Comparison of ENCODE assay signal across 22 cellular contexts in the genomic region with DNA sequence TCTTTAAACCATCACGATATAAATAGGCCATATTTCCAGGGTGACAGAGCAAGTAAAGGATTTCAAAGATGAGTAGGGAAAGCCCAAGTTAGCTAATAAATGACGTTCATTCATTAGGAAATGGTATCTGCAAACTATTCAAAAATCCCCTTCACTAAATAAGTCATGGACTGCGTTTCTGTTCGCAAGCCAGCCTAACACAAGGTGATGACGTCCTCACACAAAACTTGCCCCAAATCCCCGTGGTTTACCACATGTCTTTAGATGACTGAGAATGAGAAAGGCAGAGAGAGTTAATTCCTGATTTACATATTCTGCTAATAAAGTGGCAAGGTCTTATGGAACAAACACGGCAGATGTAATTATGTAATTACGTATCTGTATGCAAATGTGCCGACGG.
A peak's percentile ranks its signal among the peaks of the same experiment; 100 is the strongest.
DNase-seq lines count a peak whose midpoint lies in the region; ATAC-seq and TF ChIP-seq lines count a peak whose summit lies in the region.
"Had no signal": no experiment of that assay in that cellular context is flagged by ENCODE, and none has a peak within 500 bp of the region (broad histone marks: within the 10 kb centered on the region; RNA-seq: fewer than 3 reads in every experiment).

No MANE protein-coding gene starts in this region.

- no peak for TF ChIP-seq CTCF in GM20000 (IDR thresholded peaks at IDR 0.05; ENCODE audit: extremely low read depth, missing control alignments)

- no peak overlapping the region for H3K27ac Mint-ChIP-seq in activated CD8-positive, alpha-beta memory T cell treated with anti-CD3 and anti-CD28 coated beads, Interleukin-2, amount 10 ng/mL, durations not matched to agents 7 days and 5 days
- H3K27ac Mint-ChIP-seq: activated CD4-positive, alpha-beta memory T cell treated with anti-CD3 and anti-CD28 coated beads, Interleukin-2, amount 10 ng/mL, durations not matched to agents 7 days and 5 days; activated naive CD8-positive, alpha-beta T cell; activated T-cell treated with anti-CD3 and anti-CD28 coated beads, Interleukin-2, amount 50 U/mL, for 24 hours; IgD-negative memory B cell; stimulated activated naive CD8-positive, alpha-beta T cell treated with anti-CD3 and anti-CD28 coated beads, Interleukin-15, Interleukin-2, amounts not matched to agents 100 ng/mL and 50 ng/mL, for 24 hours; T-cell; type B pancreatic cell had no signal

- H3K27me3 Mint-ChIP-seq in activated CD8-positive, alpha-beta memory T cell treated with anti-CD3 and anti-CD28 coated beads, Interleukin-2, amount 10 ng/mL, durations not matched to agents 7 days and 5 days = no peaks in the 10 kb centered on the region
- H3K27me3 Mint-ChIP-seq: activated CD4-positive, alpha-beta memory T cell treated with anti-CD3 and anti-CD28 coated beads, Interleukin-2, amount 10 ng/mL, durations not matched to agents 7 days and 5 days; activated naive CD8-positive, alpha-beta T cell; activated T-cell treated with anti-CD3 and anti-CD28 coated beads, Interleukin-2, amount 50 U/mL, for 24 hours; IgD-negative memory B cell; stimulated activated naive CD8-positive, alpha-beta T cell treated with anti-CD3 and anti-CD28 coated beads, Interleukin-15, Interleukin-2, amounts not matched to agents 100 ng/mL and 50 ng/mL, for 24 hours; T-cell; type B pancreatic cell had no signal

- CTCF ChIA-PET in activated CD8-positive, alpha-beta memory T cell treated with anti-CD3 and anti-CD28 coated beads, Interleukin-2, amount 10 ng/mL, durations not matched to agents 7 days and 5 days (lab: Charles Lee) = no interaction called here

- no peaks in the 10 kb centered on the region for H3K36me3 Mint-ChIP-seq in activated CD8-positive, alpha-beta memory T cell treated with anti-CD3 and anti-CD28 coated beads, Interleukin-2, amount 10 ng/mL, durations not matched to agents 7 days and 5 days
- H3K36me3 Mint-ChIP-seq: activated naive CD8-positive, alpha-beta T cell; IgD-negative memory B cell; T-cell had no signal

- ATAC-seq in GM18909 (IDR thresholded peaks at IDR 0.05; ENCODE audit: poor library complexity, unreplicated experiment) (peak; percentile 45), HG02870 (IDR thresholded peaks at IDR 0.05; ENCODE audit: unreplicated experiment) (peak; percentile 67), HG03521 (IDR thresholded peaks at IDR 0.05; ENCODE audit: unreplicated experiment) (peak; percentile 53), sciatic nerve (no peak)
- ATAC-seq in activated CD8-positive, alpha-beta memory T cell treated with anti-CD3 and anti-CD28 coated beads, Interleukin-2, amount 10 ng/mL, durations not matched to agents 7 days and 5 days = no peak
- ATAC-seq: heart left ventricle, Right ventricle myocardium inferior, T-cell had no signal

- H3K4me1 Mint-ChIP-seq in activated CD8-positive, alpha-beta memory T cell treated with anti-CD3 and anti-CD28 coated beads, Interleukin-2, amount 10 ng/mL, durations not matched to agents 7 days and 5 days = no peaks in the 10 kb centered on the region
- H3K4me1 Mint-ChIP-seq: activated CD4-positive, alpha-beta memory T cell treated with anti-CD3 and anti-CD28 coated beads, Interleukin-2, amount 10 ng/mL, durations not matched to agents 7 days and 5 days; IgD-negative memory B cell; T-cell had no signal

- H3K9me3 Mint-ChIP-seq in activated CD8-positive, alpha-beta memory T cell treated with anti-CD3 and anti-CD28 coated beads, Interleukin-2, amount 10 ng/mL, durations not matched to agents 7 days and 5 days (ENCODE audit: low read depth) = peaks cover 8% of the 10 kb centered on the region

- peak; percentile 17 for DNase-seq in Daoy (ENCODE audit: low read depth)
- DNase-seq in stimulated activated CD4-positive, alpha-beta T cell treated with anti-CD3 and anti-CD28 coated beads, Interleukin-2, amount 100 ng/mL, for 24 hours = no peak
- DNase-seq in activated CD8-positive, alpha-beta memory T cell treated with anti-CD3 and anti-CD28 coated beads, Interleukin-2, amount 10 ng/mL, durations not matched to agents 7 days and 5 days = no peak
- DNase-seq in GM20000 (ENCODE audit: low spot score) = no peak
- no peak for DNase-seq in sciatic nerve (ENCODE audit: low spot score)
- DNase-seq: ACHN; activated CD4-positive, alpha-beta memory T cell treated with anti-CD3 and anti-CD28 coated beads, Interleukin-2, amount 10 ng/mL, durations not matched to agents 7 days and 5 days; activated T-cell treated with anti-CD3 and anti-CD28 coated beads, Interleukin-2, amount 50 U/mL, for 24 hours; brain microvascular endothelial cell; colonic mucosa; heart left ventricle; NCI-H187 treated with DMSO at 0.1 percent for 48 hours; NCI-H446 treated with DMSO at 0.1 percent for 48 hours; T-cell had no signal

- intact Hi-C loops in sciatic nerve (cut with DNase I) = no loop called here

- no peak overlapping the region for H3K4me3 Mint-ChIP-seq in activated CD8-positive, alpha-beta memory T cell treated with anti-CD3 and anti-CD28 coated beads, Interleukin-2, amount 10 ng/mL, durations not matched to agents 7 days and 5 days
- H3K4me3 Mint-ChIP-seq: activated CD4-positive, alpha-beta memory T cell treated with anti-CD3 and anti-CD28 coated beads, Interleukin-2, amount 10 ng/mL, durations not matched to agents 7 days and 5 days; activated naive CD8-positive, alpha-beta T cell; activated T-cell treated with anti-CD3 and anti-CD28 coated beads, Interleukin-2, amount 50 U/mL, for 24 hours; IgD-negative memory B cell; stimulated activated naive CD8-positive, alpha-beta T cell treated with anti-CD3 and anti-CD28 coated beads, Interleukin-15, Interleukin-2, amounts not matched to agents 100 ng/mL and 50 ng/mL, for 24 hours; T-cell; type B pancreatic cell had no signal

Comparison
In these comparisons a context has a peak if more than half of its experiments do, and no peak if none do; other contexts are left out.
1. ATAC-seq: peak in GM18909 (single experiment), HG02870 (single experiment) and HG03521 (single experiment); none in activated CD8-positive, alpha-beta memory T cell treated with anti-CD3 and anti-CD28 coated beads, Interleukin-2, amount 10 ng/mL, durations not matched to agents 7 days and 5 days (single experiment) and sciatic nerve (single experiment).